In genomic region chr6:89830385-89830809, GRCh38 we compare ENCODE assay signal across 8 cellular contexts. TPM values are rescaled to one million over a fixed set of nuclear protein-coding genes. Genes with fewer than 3 reads are reported as not detected.
A peak's percentile ranks its signal among the peaks of the same experiment; 100 is the strongest.
DNase-seq lines count a peak whose midpoint lies in the region; ATAC-seq and TF ChIP-seq lines count a peak whose summit lies in the region.

No MANE protein-coding gene starts in this region.

- peaks cover 29% of the 10 kb centered on the region for H3K4me1 Mint-ChIP-seq in activated T-helper 2 cell treated with anti-CD3 and anti-CD28 coated beads, Interferon-gamma antibody, Interleukin-2, Interleukin-4, amounts not matched to agents 10 μg/mL and 5 μg/mL and 100 μg/mL, durations not matched to agents 14 hours and 24 hours and 36 hours (ENCODE audit: low read depth)

- H3K36me3 ChIP-seq in cardiac muscle cell (peaks cover 3% of the 10 kb centered on the region), right lobe of liver (no peaks in the 10 kb centered on the region), urinary bladder (ENCODE audit: insufficient read depth) (no peaks in the 10 kb centered on the region)

- H3K4me1 ChIP-seq in cardiac muscle cell (ENCODE audit: low read depth) (no peaks in the 10 kb centered on the region), right lobe of liver (peaks cover 0 to 6% (median 0%) of the 10 kb centered on the region in 4 donors), urinary bladder (ENCODE audit: insufficient read depth) (no peaks in the 10 kb centered on the region)

- H3K4me3 ChIP-seq in cardiac muscle cell (peak overlapping the region; percentile 57), right lobe of liver (peak overlapping the region; percentile 86 to 98 (median 97)), urinary bladder (ENCODE audit: low read depth, low read length) (peak overlapping the region; percentile 67)

- ATAC-seq in right lobe of liver, result no peak
- no peak for ATAC-seq in HG02973 (IDR thresholded peaks at IDR 0.05; ENCODE audit: unreplicated experiment)

- TF ChIP-seq CTCF in cardiac muscle cell (IDR thresholded peaks at IDR 0.05; ENCODE audit: low read depth, low read length), result no peak
- TF ChIP-seq CTCF in right lobe of liver (IDR thresholded peaks at IDR 0.05), result no peak

- no peaks in the 10 kb centered on the region for H3K27me3 Mint-ChIP-seq in activated T-helper 2 cell treated with anti-CD3 and anti-CD28 coated beads, Interferon-gamma antibody, Interleukin-2, Interleukin-4, amounts not matched to agents 10 μg/mL and 5 μg/mL and 100 μg/mL, durations not matched to agents 14 hours and 24 hours and 36 hours (ENCODE audit: low read depth)

- DNase-seq in cardiac muscle cell (ENCODE audit: low read depth in 1 of 2, low spot score in 1 of 2) (no peak), cardiac septum (ENCODE audit: low spot score) (no peak), right lobe of liver (no peak), GM19238 (ENCODE audit: insufficient read length, low spot score) (no peak)
- no peak for DNase-seq in activated T-helper 2 cell treated with anti-CD3 and anti-CD28 coated beads, Interferon-gamma antibody, Interleukin-2, Interleukin-4, amounts not matched to agents 10 μg/mL and 5 μg/mL and 100 μg/mL, durations not matched to agents 14 hours and 24 hours and 36 hours (ENCODE audit: low spot score)
- no peak for DNase-seq in stimulated activated CD4-positive, alpha-beta T cell treated with anti-CD3 and anti-CD28 coated beads, Interleukin-12 subunit alpha, Interleukin-12 subunit beta, amount 100 ng/mL, for 4 hours

- 24% methylated on average over 8 of the region's 8 CpGs for WGBS in right lobe of liver (ENCODE audit: insufficient coverage, low coverage, low lambda C conversion rate, missing lambda C conversion rate)
- 12% methylated on average over 8 of the region's 8 CpGs for WGBS in urinary bladder

- H3K27ac Mint-ChIP-seq in activated T-helper 2 cell treated with anti-CD3 and anti-CD28 coated beads, Interferon-gamma antibody, Interleukin-2, Interleukin-4, amounts not matched to agents 10 μg/mL and 5 μg/mL and 100 μg/mL, durations not matched to agents 14 hours and 24 hours and 36 hours, result peak overlapping the region; percentile 68

- H3K27ac ChIP-seq in cardiac muscle cell, result peak overlapping the region; percentile 63
- H3K27ac ChIP-seq in right lobe of liver, result peak overlapping the region in 1 of 3 donors; percentile 55
- H3K27ac ChIP-seq in urinary bladder (ENCODE audit: low read depth), result no peak overlapping the region

- H3K4me3 Mint-ChIP-seq in activated T-helper 2 cell treated with anti-CD3 and anti-CD28 coated beads, Interferon-gamma antibody, Interleukin-2, Interleukin-4, amounts not matched to agents 10 μg/mL and 5 μg/mL and 100 μg/mL, durations not matched to agents 14 hours and 24 hours and 36 hours (ENCODE audit: low read depth), result peak overlapping the region; percentile 98

- peaks cover 45% of the 10 kb centered on the region for H3K36me3 Mint-ChIP-seq in activated T-helper 2 cell treated with anti-CD3 and anti-CD28 coated beads, Interferon-gamma antibody, Interleukin-2, Interleukin-4, amounts not matched to agents 10 μg/mL and 5 μg/mL and 100 μg/mL, durations not matched to agents 14 hours and 24 hours and 36 hours (ENCODE audit: low read depth)

- H3K27me3 ChIP-seq in cardiac muscle cell, result no peaks in the 10 kb centered on the region
- H3K27me3 ChIP-seq in right lobe of liver, result no peaks in the 10 kb centered on the region

- H3K9me3 ChIP-seq in cardiac muscle cell (ENCODE audit: low read depth) (no peaks in the 10 kb centered on the region), right lobe of liver (no peaks in the 10 kb centered on the region)

- no peak for TF ChIP-seq POLR2A in right lobe of liver (IDR thresholded peaks at IDR 0.05)

- intact Hi-C loops in cardiac septum (cut with DNase I) (loop anchor here (10.0 kb wide), 1 partner anchor 644 kb away; no protein-coding TSS in a partner anchor), right lobe of liver (cut with DNase I) (no loop called here)
- intact Hi-C loops in activated T-helper 2 cell treated with anti-CD3 and anti-CD28 coated beads, Interferon-gamma antibody, Interleukin-2, Interleukin-4, amounts not matched to agents 10 μg/mL and 5 μg/mL and 100 μg/mL, durations not matched to agents 14 hours and 24 hours and 36 hours (cut with micrococcal nuclease), result no loop called here

- no peaks in the 10 kb centered on the region for H3K9me3 Mint-ChIP-seq in activated T-helper 2 cell treated with anti-CD3 and anti-CD28 coated beads, Interferon-gamma antibody, Interleukin-2, Interleukin-4, amounts not matched to agents 10 μg/mL and 5 μg/mL and 100 μg/mL, durations not matched to agents 14 hours and 24 hours and 36 hours

RNA-seq across cellular contexts. Expression of gene CASP8AP2, which starts 0.7 kb away (rescaled TPM):
- total RNA-seq in cardiac muscle cell, result 6.5 and 8.9 TPM in 2 replicates
- 20.2 and 21.6 TPM in 2 replicates for polyA plus RNA-seq in cardiac muscle cell
- 11.6 TPM for total RNA-seq in cardiac septum
- 31.8 and 32.8 TPM in 2 replicates for total RNA-seq in activated T-helper 2 cell treated with anti-CD3 and anti-CD28 coated beads, Interferon-gamma antibody, Interleukin-2, Interleukin-4, amounts not matched to agents 10 μg/mL and 5 μg/mL and 100 μg/mL, durations not matched to agents 14 hours and 24 hours and 36 hours
- 1 to 10 TPM; 3.9 to 6.2 (median 5.0) TPM for total RNA-seq in right lobe of liver
- 38.8 TPM for total RNA-seq in urinary bladder
- 8.9 TPM for polyA plus RNA-seq in urinary bladder

RNA-seq across cellular contexts. Expression of gene MDN1, which starts 10.8 kb away (rescaled TPM):
- 12.0 and 22.2 TPM in 2 replicates for total RNA-seq in cardiac muscle cell
- 8.6 and 13.6 TPM in 2 replicates for polyA plus RNA-seq in cardiac muscle cell
- 21.1 TPM for total RNA-seq in cardiac septum
- 61.7 and 66.5 TPM in 2 replicates for total RNA-seq in activated T-helper 2 cell treated with anti-CD3 and anti-CD28 coated beads, Interferon-gamma antibody, Interleukin-2, Interleukin-4, amounts not matched to agents 10 μg/mL and 5 μg/mL and 100 μg/mL, durations not matched to agents 14 hours and 24 hours and 36 hours
- 10 to 100 TPM; 13.8 to 49.6 (median 25.5) TPM for total RNA-seq in right lobe of liver
- 30.6 TPM for total RNA-seq in urinary bladder
- 11.6 TPM for polyA plus RNA-seq in urinary bladder
